In genomic region chr9:120889606-120890396, GRCh38 we compare ENCODE assay signal across 14 cellular contexts. TPM values are rescaled to one million over a fixed set of nuclear protein-coding genes. Genes with fewer than 3 reads are reported as not detected.
DNase-seq lines count a peak whose midpoint lies in the region; ATAC-seq and TF ChIP-seq lines count a peak whose summit lies in the region.
"Had no signal": no experiment of that assay in that cellular context is flagged by ENCODE, and none has a peak within 500 bp of the region (broad histone marks: within the 10 kb centered on the region; RNA-seq: fewer than 3 reads in every experiment).

No MANE protein-coding gene starts in this region.

- TF ChIP-seq CTCF in brain (conservative IDR thresholded peaks at IDR 0.05) (no peak), smooth muscle cell (IDR thresholded peaks at IDR 0.05; ENCODE audit: borderline replicate concordance, insufficient read depth, poor library complexity, severe bottlenecking) (no peak)

- no peaks in the 10 kb centered on the region for H3K9me3 ChIP-seq in smooth muscle cell (replicated peaks; ENCODE audit: low read depth)

- no peak for ATAC-seq in GM18868 (IDR thresholded peaks at IDR 0.05; ENCODE audit: unreplicated experiment)
- ATAC-seq: HCT116 had no signal

- no peaks in the 10 kb centered on the region for H3K27me3 Mint-ChIP-seq in brain

- H3K9me3 Mint-ChIP-seq in brain, result peaks cover 0 to 6% (median 0%) of the 10 kb centered on the region in 5 experiments
- H3K9me3 Mint-ChIP-seq: dendritic cell treated with granulocyte-macrophage colony-stimulating factor and Interleukin-4, amounts not matched to agents 40 ng/mL and 50 ng/mL, for 4 days had no signal

- 50% methylated on average over 3 of the region's 3 CpGs for WGBS in smooth muscle cell (ENCODE audit: low lambda C conversion rate)

- peaks cover 22% of the 10 kb centered on the region for H3K4me1 ChIP-seq in smooth muscle cell (ENCODE audit: low read depth)

- no peaks in the 10 kb centered on the region for H3K36me3 ChIP-seq in smooth muscle cell (ENCODE audit: low read depth)

- H3K36me3 Mint-ChIP-seq in brain, result no peaks in the 10 kb centered on the region

- peak overlapping the region; percentile 53 for H3K27ac ChIP-seq in smooth muscle cell (ENCODE audit: low read depth)
- H3K27ac ChIP-seq: 22Rv1 had no signal

- H3K4me1 Mint-ChIP-seq in brain, result peaks cover 28% of the 10 kb centered on the region

- no peaks in the 10 kb centered on the region for H3K79me2 ChIP-seq in smooth muscle cell (ENCODE audit: low read depth)

- no peak overlapping the region for H3K4me3 ChIP-seq in smooth muscle cell

- DNase-seq in NCI-H1092 treated with DMSO at 0.1 percent for 48 hours (lab: John Stamatoyannopoulos, UW) (peak; percentile 36), NCI-H1092 (lab: John Stamatoyannopoulos, UW) (no peak), NCI-H69 (lab: John Stamatoyannopoulos, UW) (peak; percentile 16), smooth muscle cell (lab: John Stamatoyannopoulos, UW; ENCODE audit: unreplicated experiment) (no peak), GM03348 (ENCODE audit: low spot score) (no peak), DMS79 treated with DMSO at 0.1 percent for 48 hours (lab: John Stamatoyannopoulos, UW) (no peak)
- DNase-seq: activated CD8-positive, alpha-beta memory T cell treated with anti-CD3 and anti-CD28 coated beads, Interleukin-2, amount 50 U/mL, for 4 hours; hippocampal formation; SW 1271 had no signal

- H2AFZ ChIP-seq in smooth muscle cell (ENCODE audit: low read depth), result no peak overlapping the region

- H3K4me3 Mint-ChIP-seq in brain, result no peak overlapping the region
- H3K4me3 Mint-ChIP-seq: dendritic cell treated with granulocyte-macrophage colony-stimulating factor and Interleukin-4, amounts not matched to agents 40 ng/mL and 50 ng/mL, for 4 days had no signal

- peak overlapping the region in 4 of 5 experiments; percentile 71 to 82 (median 80) for H3K27ac Mint-ChIP-seq in brain
- H3K27ac Mint-ChIP-seq: dendritic cell treated with granulocyte-macrophage colony-stimulating factor and Interleukin-4, amounts not matched to agents 40 ng/mL and 50 ng/mL, for 4 days had no signal

- peaks cover 32% of the 10 kb centered on the region for H3F3A ChIP-seq in smooth muscle cell (ENCODE audit: low read depth)

- no peak overlapping the region for H3K9ac ChIP-seq in smooth muscle cell (ENCODE audit: low read depth)

- H3K4me2 ChIP-seq in smooth muscle cell, result peak overlapping the region; percentile 73

- no peaks in the 10 kb centered on the region for H4K20me1 ChIP-seq in smooth muscle cell (ENCODE audit: low read depth)

- no peaks in the 10 kb centered on the region for H3K27me3 ChIP-seq in smooth muscle cell (ENCODE audit: low read depth)

RNA-seq across cellular contexts. Expression of gene PHF19, which starts 12.8 kb away (rescaled TPM):
- polyA plus RNA-seq in brain (ENCODE audit: insufficient read depth, low read depth, low replicate concordance) (109 TPM), smooth muscle cell (14.1 and 16.0 TPM in 2 replicates)
- 18.2 and 19.3 TPM in 2 replicates for total RNA-seq in smooth muscle cell

RNA-seq across cellular contexts. Expression of gene TRAF1, which starts 36.8 kb away (rescaled TPM):
- 1.9 TPM for polyA plus RNA-seq in brain (ENCODE audit: insufficient read depth, low read depth, low replicate concordance)
- 5.4 and 5.9 TPM in 2 replicates for total RNA-seq in smooth muscle cell
- 2.9 and 4.6 TPM in 2 replicates for polyA plus RNA-seq in smooth muscle cell

RNA-seq across cellular contexts. Expression of gene PSMD5, which starts 47.1 kb away (rescaled TPM):
- polyA plus RNA-seq in brain (ENCODE audit: insufficient read depth, low read depth, low replicate concordance) (29.4 TPM), smooth muscle cell (12.9 and 14.4 TPM in 2 replicates)
- 17.7 and 18.6 TPM in 2 replicates for total RNA-seq in smooth muscle cell

Comparison
In these comparisons a context has a peak if more than half of its experiments do, and no peak if none do; other contexts are left out.
1. DNase-seq: peak in NCI-H1092 treated with DMSO at 0.1 percent for 48 hours (single experiment) and NCI-H69 (single experiment); none in NCI-H1092 (single experiment), smooth muscle cell (single experiment), GM03348 (single experiment) and DMS79 treated with DMSO at 0.1 percent for 48 hours (single experiment).